8 cellular contexts compared by ENCODE assay signal in the genomic region with DNA sequence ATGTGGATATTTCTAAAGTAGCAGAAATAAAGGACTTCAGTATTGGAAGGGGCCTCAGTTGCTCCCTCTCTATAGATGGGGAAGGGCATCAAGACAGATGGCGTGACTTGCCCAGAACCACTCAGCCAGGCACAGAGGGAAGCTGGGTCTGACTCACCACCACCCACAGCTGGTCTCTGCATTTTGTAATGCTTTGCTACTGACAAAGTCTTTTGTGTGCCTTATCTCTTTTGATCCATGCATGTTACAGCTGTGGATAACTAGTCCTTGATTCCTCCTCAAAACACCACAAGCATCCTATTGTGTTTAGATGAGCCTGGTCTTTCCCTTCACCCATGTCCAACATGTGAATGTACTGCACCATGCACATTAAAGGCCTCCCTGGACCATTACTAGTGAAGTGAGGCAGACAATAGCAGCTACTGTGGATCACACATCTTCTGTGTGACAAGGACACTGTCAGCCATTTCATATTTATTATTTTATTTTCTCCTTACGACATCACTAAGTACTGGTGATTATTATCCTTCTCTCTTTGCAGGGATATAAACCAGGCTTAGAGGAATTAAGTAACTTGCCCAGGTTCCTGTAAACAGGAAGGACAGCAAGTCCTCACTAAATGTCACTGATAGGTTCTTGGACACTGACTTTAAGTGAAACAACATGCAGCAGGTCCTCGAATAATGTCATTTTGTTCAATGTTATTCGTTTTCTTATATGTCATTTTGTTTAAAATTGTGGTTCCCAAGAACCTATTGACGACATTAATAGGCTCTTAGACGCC. TPM values are rescaled to one million over a fixed set of nuclear protein-coding genes. Genes with fewer than 3 reads are reported as not detected.
DNase-seq lines count a peak whose midpoint lies in the region; ATAC-seq and TF ChIP-seq lines count a peak whose summit lies in the region.

No MANE protein-coding gene starts in this region.

- no peak overlapping the region for H3K4me3 ChIP-seq in epithelial cell of esophagus (ENCODE audit: low read length)

- no peak for TF ChIP-seq CTCF in epithelial cell of esophagus (IDR thresholded peaks at IDR 0.05; ENCODE audit: insufficient read depth, low read depth, low read length, missing control alignments)

- peak; percentile 36 for DNase-seq in stimulated activated naive CD4-positive, alpha-beta T cell treated with Interleukin-2 at 50 U/mL for 16 hours (lab: John Stamatoyannopoulos, UW)
- no peak for DNase-seq in stimulated activated naive CD4-positive, alpha-beta T cell (lab: John Stamatoyannopoulos, UW)
- DNase-seq in OCI-M1 (lab: John Stamatoyannopoulos, UW) (peak; percentile 83), epithelial cell of esophagus (ENCODE audit: low read depth) (peak; percentile 90), HT-29 (ENCODE audit: low spot score) (no peak), NCI-H774 (lab: John Stamatoyannopoulos, UW) (no peak)
- DNase-seq in stimulated activated CD4-positive, alpha-beta T cell treated with anti-CD3 and anti-CD28 coated beads, Interleukin-2, amount 100 ng/mL, for 24 hours, result peak; percentile 33 to 44

- ATAC-seq in HG02759 (IDR thresholded peaks at IDR 0.05; ENCODE audit: unreplicated experiment), result peak; percentile 85

RNA-seq across cellular contexts. Expression of gene IL37, which starts 29.6 kb away (rescaled TPM):
- not detected in 2 replicates for total RNA-seq in HT-29 (2014; rRNA removed; shearing (Covaris generic))

RNA-seq across cellular contexts. Expression of gene IL1B, which starts 44.8 kb away (rescaled TPM):
- 0.13 and 0.20 TPM in 2 replicates for total RNA-seq in HT-29 (2014; rRNA removed; shearing (Covaris generic))

Comparison
In these comparisons a context has a peak if more than half of its experiments do, and no peak if none do; other contexts are left out.
1. DNase-seq: peak in stimulated activated naive CD4-positive, alpha-beta T cell treated with Interleukin-2 at 50 U/mL for 16 hours (single experiment), OCI-M1 (single experiment), epithelial cell of esophagus (single experiment) and stimulated activated CD4-positive, alpha-beta T cell treated with anti-CD3 and anti-CD28 coated beads, Interleukin-2, amount 100 ng/mL, for 24 hours (2 of 2); none in stimulated activated naive CD4-positive, alpha-beta T cell (0 of 6), HT-29 (single experiment) and NCI-H774 (single experiment).